24 cellular contexts compared by ENCODE assay signal in genomic region chr6:152816055-152816454, GRCh38.
"Had no signal": no experiment of that assay in that cellular context is flagged by ENCODE, and none has a peak within 500 bp of the region (broad histone marks: within the 10 kb centered on the region; RNA-seq: fewer than 3 reads in every experiment).

No MANE protein-coding gene starts in this region.

- H3K36me3 ChIP-seq: neural progenitor cell, ovary, right lobe of liver, sigmoid colon, suprapubic skin, tibial artery, transverse colon, vagina had no signal

- H3K27me3 ChIP-seq: neural progenitor cell, ovary, right lobe of liver, sigmoid colon, suprapubic skin, testis, tibial artery, transverse colon, vagina had no signal

- H3K4me2 ChIP-seq: neural progenitor cell had no signal

- H3K4me3 ChIP-seq: neural progenitor cell, ovary, psoas muscle, right lobe of liver, sigmoid colon, suprapubic skin, testis, tibial artery, transverse colon, vagina had no signal

- H2AFZ ChIP-seq: neural progenitor cell, parathyroid adenoma had no signal

- ATAC-seq: natural killer cell; psoas muscle; right cardiac atrium; right lobe of liver; stimulated activated memory B cell treated with anti-CD40 and anti-IgM and Interleukin-4, amounts not matched to agents 10 μg/mL and 1 μg/mL and 100 μg/mL, for 72 hours; stimulated activated naive CD8-positive, alpha-beta T cell treated with anti-CD3 and anti-CD28 coated beads, Interleukin-15, amount 100 ng/mL, for 72 hours; stimulated activated naive CD8-positive, alpha-beta T cell treated with anti-CD3 and anti-CD28 coated beads, Interleukin-15, Interleukin-2, amounts not matched to agents 100 U/mL and 50 U/mL, for 24 hours had no signal

- H3K9me3 ChIP-seq: ovary, psoas muscle, right lobe of liver, sigmoid colon, suprapubic skin, testis, tibial artery, transverse colon, vagina had no signal

- H3K79me2 ChIP-seq: parathyroid adenoma had no signal

- H3K9ac ChIP-seq: neural progenitor cell, parathyroid adenoma had no signal

- DNase-seq: natural killer cell; occipital lobe; ovary; posterior cingulate gyrus; psoas muscle; right cardiac atrium; right lobe of liver; sigmoid colon; small intestine; stimulated activated CD4-positive, alpha-beta T cell treated with anti-CD3 and anti-CD28 coated beads, Interleukin-15, amount 100 ng/mL, for 24 hours; stimulated activated CD4-positive, alpha-beta T cell treated with anti-CD3 and anti-CD28 coated beads, Interleukin-2, amount 100 ng/mL, for 24 hours; stimulated activated CD4-positive, alpha-beta T cell treated with anti-CD3 and anti-CD28 coated beads, Interleukin-2, amount 100 ng/mL, for 48 hours; stimulated activated CD4-positive, alpha-beta T cell treated with anti-CD3 and anti-CD28 coated beads, Interleukin-4, amount 100 ng/mL, for 24 hours; stimulated activated naive CD4-positive, alpha-beta T cell; stimulated activated naive CD8-positive, alpha-beta T cell treated with anti-CD3 and anti-CD28 coated beads, Interleukin-15, amount 100 ng/mL, for 72 hours; stimulated activated naive CD8-positive, alpha-beta T cell treated with anti-CD3 and anti-CD28 coated beads, Interleukin-15, Interleukin-2, amounts not matched to agents 100 U/mL and 50 U/mL, for 24 hours; testis; tibial artery; transverse colon had no signal

- H3K27ac ChIP-seq: neural progenitor cell, ovary, parathyroid adenoma, psoas muscle, right lobe of liver, sigmoid colon, suprapubic skin, testis, tibial artery, transverse colon, vagina had no signal

- H3K4me1 ChIP-seq: neural progenitor cell, parathyroid adenoma, psoas muscle, right lobe of liver, sigmoid colon, suprapubic skin, testis, tibial artery, transverse colon, vagina had no signal
